Comparison of ENCODE assay signal across 31 cellular contexts in genomic region chr12:107081778-107082177, GRCh38. TPM values are rescaled to one million over a fixed set of nuclear protein-coding genes. Genes with fewer than 3 reads are reported as not detected.
DNase-seq lines count a peak whose midpoint lies in the region; ATAC-seq, FAIRE-seq and TF ChIP-seq lines count a peak whose summit lies in the region.
"Had no signal": no experiment of that assay in that cellular context is flagged by ENCODE, and none has a peak within 500 bp of the region (broad histone marks: within the 10 kb centered on the region; RNA-seq: fewer than 3 reads in every experiment).

No MANE protein-coding gene starts in this region.

- H3K9me1 ChIP-seq in K562 (ENCODE audit: control insufficient read depth, insufficient read depth, low read length) = peaks cover 4% of the 10 kb centered on the region

- no TSS peak for BruUV-seq in K562 (replicated peaks; lab: Mats Ljungman, UMichigan)

- no peak for TF ChIP-seq POLR2A in K562 (conservative IDR thresholded peaks at IDR 0.05)

- FAIRE-seq in K562 (lab: Jason Lieb, UNC) (no peak), kidney (lab: Jason Lieb, UNC) (no peak)
- FAIRE-seq: A204.1, D721Med had no signal

- no peaks in the 10 kb centered on the region for H3K27me3 ChIP-seq in K562 (ENCODE audit: control insufficient read depth in 2 of 2, insufficient read depth in 2 of 2, low read length in 2 of 2)
- H3K27me3 ChIP-seq: BE2C; BLaER1; BLaER1 treated with 17β-estradiol and CSF1 and Interleukin-3, amounts not matched to agents 10 nM and 100 nM had no signal

- H3K79me2 ChIP-seq in K562 (ENCODE audit: control insufficient read depth, insufficient read depth, low read length) = peaks cover 41% of the 10 kb centered on the region

- H3K4me1 ChIP-seq in HEK293 (ENCODE audit: control insufficient read depth, insufficient read depth, low read length) = no peaks in the 10 kb centered on the region
- peaks cover 4 to 15% of the 10 kb centered on the region in 2 experiments; a peak in 3 of 5 replicates for H3K4me1 ChIP-seq in K562 (replicated peaks in 1 of 2; ENCODE audit: control insufficient read depth in 2 of 2, insufficient read depth in 2 of 2, low read length in 2 of 2)
- H3K4me1 ChIP-seq in kidney (ENCODE audit: control insufficient read depth in 1 of 2, insufficient read depth in 1 of 2, low read depth in 1 of 2, low read length in 2 of 2) = peaks cover 0 to 5% of the 10 kb centered on the region in 2 donors
- H3K4me1 ChIP-seq: BE2C, BLaER1 had no signal

- H3K9me3 ChIP-seq in HEK293 (ENCODE audit: control insufficient read depth, insufficient read depth, low read depth, low read length) (no peaks in the 10 kb centered on the region), K562 (replicated peaks; ENCODE audit: control insufficient read depth, insufficient read depth, low read depth, low read length) (no peaks in the 10 kb centered on the region), kidney (ENCODE audit: control insufficient read depth in 1 of 2, low read length in 2 of 2) (no peaks in the 10 kb centered on the region)
- H3K9me3 ChIP-seq: BE2C had no signal

- DNase-seq in K562 (ENCODE audit: extremely low read depth in 1 of 4, low spot score in 3 of 4) = no peak
- DNase-seq in kidney = no peak
- DNase-seq: 8988T; ACHN; AML-193; BE2C; C1 segment of cervical spinal cord; Caco-2; Calu3; CD4-positive, alpha-beta memory T cell; CD4-positive, alpha-beta T cell; CD4-positive, CD25-positive, alpha-beta regulatory T cell; CD8-positive, alpha-beta memory T cell; CD8-positive, alpha-beta T cell; COR-L47; DMS 273 treated with DMSO at 0.1 percent for 48 hours; DMS153; DMS53; DMS79; DMS79 treated with DMSO at 0.1 percent for 48 hours; DND-41; EL had no signal

- H3K4me3 ChIP-seq in HEK293 (ENCODE audit: low read depth, low read length) = no peak overlapping the region
- no peak overlapping the region for H3K4me3 ChIP-seq in K562
- H3K4me3 ChIP-seq in kidney (ENCODE audit: low read length in 2 of 2) = no peak overlapping the region
- H3K4me3 ChIP-seq: A549; BLaER1; BLaER1 treated with 17β-estradiol and CSF1 and Interleukin-3, amounts not matched to agents 10 nM and 100 nM had no signal

- no peak overlapping the region for H3K27ac ChIP-seq in HEK293 (ENCODE audit: extremely low read depth, low read depth, low read length)
- no peak overlapping the region for H3K27ac ChIP-seq in K562 (ENCODE audit: extremely low read depth, low read depth, low read length)
- no peak overlapping the region for H3K27ac ChIP-seq in kidney (ENCODE audit: low read depth in 2 of 2, low read length in 2 of 2)
- H3K27ac ChIP-seq: 22Rv1; A549; BLaER1; BLaER1 treated with 17β-estradiol and CSF1 and Interleukin-3, amounts not matched to agents 10 nM and 100 nM; C4-2B had no signal

- no peak for TF ChIP-seq EP300 in K562 (IDR thresholded peaks at IDR 0.05; ENCODE audit: low read length)

- H3K36me3 ChIP-seq in HEK293 (ENCODE audit: control insufficient read depth in 2 of 2, insufficient read depth in 1 of 2, low read length in 2 of 2) (no peaks in the 10 kb centered on the region), K562 (ENCODE audit: control insufficient read depth, insufficient read depth, low read length) (no peaks in the 10 kb centered on the region), kidney (ENCODE audit: control insufficient read depth in 1 of 2, insufficient read depth in 2 of 2, low read length in 2 of 2) (no peaks in the 10 kb centered on the region)
- H3K36me3 ChIP-seq: BE2C, BLaER1 had no signal

- CTCF ChIA-PET in HEK293 (lab: Yijun Ruan, JAX) = no interaction called here
- CTCF ChIA-PET in K562 (lab: Yijun Ruan, JAX; ENCODE audit: low intra/inter-chr PET ratio) = interaction anchor here (0.6 kb wide), 1 partner anchor 40 kb away, joined by 3 read pairs; no protein-coding TSS in a partner anchor

- TF ChIP-seq CTCF in HEK293 (tag by site-specific recombination; IDR thresholded peaks at IDR 0.05) = no peak
- TF ChIP-seq CTCF in K562 (IDR thresholded peaks at IDR 0.05 in 2 of 3, conservative IDR thresholded peaks at IDR 0.05 in 1 of 3; ENCODE audit: insufficient read depth in 2 of 3, low read depth in 1 of 3, low read length in 3 of 3) = no peak
- no peak for TF ChIP-seq CTCF in kidney (IDR thresholded peaks at IDR 0.05; ENCODE audit: borderline replicate concordance, extremely low read depth, insufficient read depth)

- H2AFZ ChIP-seq in K562 (ENCODE audit: low read depth, low read length) = no peak overlapping the region

- POLR2A ChIA-PET in HEK293 (lab: Yijun Ruan, JAX) = no interaction called here
- POLR2A ChIA-PET in K562 (lab: Yijun Ruan, JAX) = no interaction called here

- in situ Hi-C loops in K562 (cut with MboI) = no loop called here

- H4K20me1 ChIP-seq in K562 (replicated peaks; ENCODE audit: control insufficient read depth, insufficient read depth, low read length) = no peaks in the 10 kb centered on the region

- TF ChIP-seq RAD21 in K562 (CRISPR knock-in tag; conservative IDR thresholded peaks at IDR 0.05 in 1 of 2, IDR thresholded peaks at IDR 0.05 in 1 of 2) = no peak

- intact Hi-C loops in K562 (cut with micrococcal nuclease) (no loop called here), kidney (cut with DNase I) (no loop called here)

- H3K4me2 ChIP-seq in K562 (ENCODE audit: insufficient read depth, low read length) = no peak overlapping the region
- H3K4me2 ChIP-seq: A549; BLaER1; BLaER1 treated with 17β-estradiol and CSF1 and Interleukin-3, amounts not matched to agents 10 nM and 100 nM had no signal

- no peak overlapping the region for H3K9ac ChIP-seq in K562 (ENCODE audit: insufficient read depth in 1 of 2, low read depth in 2 of 2, low read length in 2 of 2)
- H3K9ac ChIP-seq in kidney (ENCODE audit: low read length in 2 of 2) = no peak overlapping the region
- H3K9ac ChIP-seq: BLaER1; BLaER1 treated with 17β-estradiol and CSF1 and Interleukin-3, amounts not matched to agents 10 nM and 100 nM had no signal

- ATAC-seq in K562 (no peak), GM18498 (IDR thresholded peaks at IDR 0.05; ENCODE audit: unreplicated experiment) (no peak)
- ATAC-seq: A549; CD8-positive, alpha-beta T cell had no signal

TF ChIP-seq in HEK293, 187 proteins besides CTCF, POLR2A, EP300 and RAD21 (continues in another document):
- TF ChIP-seq PRDM1 (tag by site-specific recombination; IDR thresholded peaks at IDR 0.05) = no peak

TF ChIP-seq in K562, 482 proteins besides CTCF, POLR2A, EP300 and RAD21:
- TF ChIP-seq MEF2D (tag; conservative IDR thresholded peaks at IDR 0.05; ENCODE audit: low read depth) = no peak
- peak; percentile 88 for TF ChIP-seq ZNF707 (CRISPR knock-in tag; conservative IDR thresholded peaks at IDR 0.05)

RNA-seq across cellular contexts. Expression of gene CRY1, which starts 11.6 kb away (rescaled TPM):
- total RNA-seq in K562 (2011; cell fraction: chromatin; rRNA removed; ENCODE audit: low replicate concordance) = 33.7 and 80.9 TPM in 2 replicates
- total RNA-seq in K562 (2011; cell fraction: nucleolus; rRNA removed) = 18.8 and 19.5 TPM in 2 replicates
- total RNA-seq in K562 (2011; cell fraction: nucleoplasm; rRNA removed) = 20.0 and 23.1 TPM in 2 replicates
- total RNA-seq in K562 (2014; rRNA removed) = 21.8 and 26.0 TPM in 2 replicates
- total RNA-seq in K562 (2014; rRNA removed; fragmentation: Illumina TruSeq; extraction: Trizol) = 26.0 and 29.7 TPM in 2 replicates
- 23.3 and 24.9 TPM in 2 replicates for total RNA-seq in K562 (2015; rRNA removed; fragmentation: Illumina TruSeq; extraction: Trizol)
- total RNA-seq in K562 (2021) = 32.6 and 34.0 TPM in 2 replicates
- polyA plus RNA-seq in K562 (2011; rRNA removed) = 33.3 and 38.2 TPM in 2 replicates
- polyA plus RNA-seq in K562 (2011; cell fraction: cytosol; rRNA removed) = 14.3 and 29.4 TPM in 2 replicates
- polyA plus RNA-seq in K562 (2011; cell fraction: nucleus; rRNA removed) = 54.9 and 80.7 TPM in 2 replicates
- 17.6 and 22.2 TPM in 2 replicates for polyA plus RNA-seq in K562 (2012)
- polyA plus RNA-seq in K562 (2014; fragmentation: Illumina TruSeq; extraction: Trizol) = 22.2 and 26.9 TPM in 2 replicates
- polyA plus RNA-seq in K562 (2014; fragmentation: Nextera tagmentation; extraction: Ambion mirVana) = 1 to 10 TPM; 8.7 to 9.4 TPM
- polyA plus RNA-seq in K562 (2014; rRNA removed) = 25.2 and 25.8 TPM in 2 replicates
- polyA minus RNA-seq in K562 (2011; rRNA and poly(A)+ RNA removed) = 24.4 and 30.6 TPM in 2 replicates
- 12.1 and 12.2 TPM in 2 replicates for polyA minus RNA-seq in K562 (2011; cell fraction: cytosol; rRNA and poly(A)+ RNA removed)
- 28.9 and 43.4 TPM in 2 replicates for polyA minus RNA-seq in K562 (2011; cell fraction: nucleus; rRNA and poly(A)+ RNA removed)
- 17.7 TPM for total RNA-seq in kidney
- polyA plus RNA-seq in kidney (ENCODE audit: insufficient read depth, low read depth, low replicate concordance) = 8.4 TPM

Comparison
In these comparisons a context has a peak if more than half of its experiments do, and no peak if none do; other contexts are left out.
1. Of the 44 proteins assayed by ChIP-seq in both K562 and HEK293: peak only in K562: none; only in HEK293: none; in both: ZNF707; in neither: 43.